In genomic region chr7:107588529-107589130, GRCh38 we compare ENCODE assay signal across 1 cellular context.
TF ChIP-seq lines count a peak whose summit lies in the region.

No MANE protein-coding gene starts in this region.

TF ChIP-seq in HepG2, 621 proteins besides CTCF, POLR2A, EP300 and RAD21:
- TF ChIP-seq ZNF530 (CRISPR knock-in tag; IDR thresholded peaks at IDR 0.05; ENCODE audit: low read depth) (no peak), ZNF33B (CRISPR knock-in tag; IDR thresholded peaks at IDR 0.05) (no peak), TCF7 (IDR thresholded peaks at IDR 0.05; ENCODE audit: low read depth) (no peak)
TF ChIP-seq in HepG2: peak in this region for 0.
